ENCODE assay signal across 24 cellular contexts in the genomic region with DNA sequence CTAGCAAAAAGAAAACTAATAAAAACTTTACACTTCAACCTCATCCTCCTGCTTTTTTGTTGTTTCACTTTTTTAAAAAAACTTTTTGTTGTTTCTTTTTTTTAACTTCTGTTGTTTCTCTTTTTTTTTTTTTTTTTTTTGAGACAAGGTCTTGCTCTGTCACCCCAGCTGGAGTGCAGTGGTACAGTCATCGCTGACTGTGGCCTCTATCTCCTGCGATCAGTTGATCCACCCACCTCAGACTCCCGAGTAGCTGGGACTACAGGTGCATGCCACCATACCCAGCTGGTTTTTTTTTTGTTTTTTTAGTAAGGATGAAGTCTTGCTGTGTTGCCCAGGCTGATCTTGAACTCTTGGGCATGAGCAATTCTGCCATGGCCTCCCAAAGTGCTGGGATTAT.
"Had no signal": no experiment of that assay in that cellular context is flagged by ENCODE, and none has a peak within 500 bp of the region (broad histone marks: within the 10 kb centered on the region; RNA-seq: fewer than 3 reads in every experiment).

No MANE protein-coding gene starts in this region.

- H3K27ac Mint-ChIP-seq: mesothelial cell of epicardium, naive B cell had no signal

- H3K4me1 ChIP-seq: left lung, lower lobe of right lung had no signal

- H3K27ac ChIP-seq: coronary artery, dorsolateral prefrontal cortex, esophagus squamous epithelium, gastrocnemius medialis, heart right ventricle, left lung, lower lobe of right lung had no signal

- DNase-seq: dermis blood vessel endothelial cell; dorsolateral prefrontal cortex; effector CD4-positive, alpha-beta T cell; effector memory CD4-positive, alpha-beta T cell; esophagus squamous epithelium; foreskin fibroblast; foreskin melanocyte; gastrocnemius medialis; glutamatergic neuron; head of caudate nucleus; heart right ventricle; hippocampal formation; left cardiac atrium; left lung; left ventricle myocardium superior; lower lobe of right lung; mesenchymal stem cell; mucosa of descending colon; naive B cell had no signal

- H3K4me3 ChIP-seq: coronary artery, dorsolateral prefrontal cortex, esophagus squamous epithelium, gastrocnemius medialis, heart right ventricle, left lung, lower lobe of right lung, mucosa of descending colon had no signal

- H3K36me3 ChIP-seq: lower lobe of right lung had no signal

- H3K4me3 Mint-ChIP-seq: mesothelial cell of epicardium had no signal

- FAIRE-seq: endothelial cell of umbilical vein, islet of Langerhans, keratinocyte had no signal

- H3K4me1 Mint-ChIP-seq: naive B cell had no signal
